22 cellular contexts compared by ENCODE assay signal in genomic region chr22:33902073-33902472, GRCh38. TPM values are rescaled to one million over a fixed set of nuclear protein-coding genes. Genes with fewer than 3 reads are reported as not detected.
DNase-seq lines count a peak whose midpoint lies in the region; ATAC-seq and TF ChIP-seq lines count a peak whose summit lies in the region.
"Had no signal": no experiment of that assay in that cellular context is flagged by ENCODE, and none has a peak within 500 bp of the region (broad histone marks: within the 10 kb centered on the region; RNA-seq: fewer than 3 reads in every experiment).

No MANE protein-coding gene starts in this region.

- peaks cover 24% of the 10 kb centered on the region; the same call in 1 of the 2 replicates for H3F3A ChIP-seq in GM23338 (replicated peaks; ENCODE audit: low read depth)

- H3K9me2 ChIP-seq in GM23338 (ENCODE audit: insufficient read depth), result no peaks in the 10 kb centered on the region

- H3K9me3 Mint-ChIP-seq in GM23338, result no peaks in the 10 kb centered on the region
- peaks cover 4% of the 10 kb centered on the region for H3K9me3 Mint-ChIP-seq in nephron progenitor cell

- H3K27me3 Mint-ChIP-seq in GM23338 (ENCODE audit: insufficient read depth, low read depth, poor library complexity), result peaks cover 10% of the 10 kb centered on the region
- H3K27me3 Mint-ChIP-seq in nephron progenitor cell (ENCODE audit: low read depth, poor library complexity), result no peaks in the 10 kb centered on the region
- H3K27me3 Mint-ChIP-seq: CD4-positive, alpha-beta T cell had no signal

- H3K4me1 Mint-ChIP-seq in GM23338 (peaks cover 74% of the 10 kb centered on the region), nephron progenitor cell (peaks cover 48% of the 10 kb centered on the region)
- H3K4me1 Mint-ChIP-seq: CD14-positive monocyte; CD8-positive, alpha-beta memory T cell had no signal

- H3K4me3 Mint-ChIP-seq in GM23338, result no peak overlapping the region
- H3K4me3 Mint-ChIP-seq in nephron progenitor cell, result peak overlapping the region; percentile 10
- H3K4me3 Mint-ChIP-seq: CD14-positive monocyte; CD4-positive, alpha-beta T cell; CD8-positive, alpha-beta memory T cell; HFFc6 had no signal

- TF ChIP-seq CTCF in GM23338 (conservative IDR thresholded peaks at IDR 0.05; ENCODE audit: low read depth in 2 of 2), result no peak
- TF ChIP-seq CTCF in fibroblast of villous mesenchyme (IDR thresholded peaks at IDR 0.05; ENCODE audit: insufficient read depth, low read depth, low read length), result no peak
- TF ChIP-seq CTCF in nephron progenitor cell (IDR thresholded peaks at IDR 0.05), result no peak

- CTCF ChIA-PET in HEK293T (lab: Yijun Ruan, JAX), result interaction anchor here (1.1 kb wide), 1 partner anchor 1248 kb away, joined by 3 read pairs; no protein-coding TSS in a partner anchor

- DNase-seq in GM23338 (ENCODE audit: low spot score), result no peak
- peak; percentile 27 for DNase-seq in HEK293T (ENCODE audit: extremely low spot score)
- peak; percentile 45 for DNase-seq in fibroblast of villous mesenchyme (ENCODE audit: low read depth)
- DNase-seq in nephron progenitor cell, result no peak
- DNase-seq in caudate nucleus (lab: John Stamatoyannopoulos, UW), result no peak
- no peak for DNase-seq in H4 (ENCODE audit: low spot score)
- DNase-seq in activated T-cell treated with anti-CD3 and anti-CD28 coated beads, Interleukin-2, amount 50 U/mL, for 48 hours, result no peak
- DNase-seq: 8988T; ACHN; AML-193; BE2C; CD4-positive, alpha-beta T cell; CD8-positive, alpha-beta memory T cell; DMS 273 treated with DMSO at 0.1 percent for 48 hours; DMS79; EL; GF-D8; HCEC 1CT; HFFc6 had no signal

- H2AFZ ChIP-seq in GM23338, result no peak overlapping the region

- H3K4me3 ChIP-seq in GM23338, result no peak overlapping the region
- H3K4me3 ChIP-seq in fibroblast of villous mesenchyme (ENCODE audit: low read depth, low read length), result no peak overlapping the region
- H3K4me3 ChIP-seq: A549; BLaER1 treated with 17β-estradiol and CSF1 and Interleukin-3, amounts not matched to agents 10 nM and 100 nM had no signal

- no peaks in the 10 kb centered on the region for H3K36me3 ChIP-seq in GM23338 (ENCODE audit: insufficient read depth)
- H3K36me3 ChIP-seq: BE2C had no signal

- H3K79me2 ChIP-seq in GM23338 (replicated peaks; ENCODE audit: insufficient read depth), result peaks cover 89% of the 10 kb centered on the region

- no peak for ATAC-seq in GM23338
- ATAC-seq: A549 had no signal

- H3K4me1 ChIP-seq in GM23338 (ENCODE audit: insufficient read depth), result peaks cover 59% of the 10 kb centered on the region
- H3K4me1 ChIP-seq: A549, BE2C had no signal

- no peak overlapping the region for H3K4me2 ChIP-seq in GM23338
- H3K4me2 ChIP-seq: A549 had no signal

- POLR2A ChIA-PET in HEK293T (lab: Yijun Ruan, JAX), result no interaction called here

- H3K27me3 ChIP-seq in GM23338 (ENCODE audit: insufficient read depth), result no peaks in the 10 kb centered on the region
- H3K27me3 ChIP-seq: BE2C; BLaER1 treated with 17β-estradiol and CSF1 and Interleukin-3, amounts not matched to agents 10 nM and 100 nM had no signal

- H3K27ac ChIP-seq in GM23338 (ENCODE audit: low read depth), result no peak overlapping the region
- no peak overlapping the region for H3K27ac ChIP-seq in caudate nucleus (ENCODE audit: low read depth, low read length)
- H3K27ac ChIP-seq: A549; BLaER1 treated with 17β-estradiol and CSF1 and Interleukin-3, amounts not matched to agents 10 nM and 100 nM had no signal

- H3K27ac Mint-ChIP-seq in GM23338 (peak overlapping the region; percentile 66), nephron progenitor cell (peak overlapping the region; percentile 91)
- H3K27ac Mint-ChIP-seq: CD4-positive, alpha-beta T cell; CD8-positive, alpha-beta memory T cell; HFFc6 had no signal

- H3K36me3 Mint-ChIP-seq in GM23338 (ENCODE audit: low read depth) (peaks cover 10% of the 10 kb centered on the region; the same call in 2 of the 3 replicates), nephron progenitor cell (ENCODE audit: low read depth) (peaks cover 10% of the 10 kb centered on the region)
- H3K36me3 Mint-ChIP-seq: CD14-positive monocyte; CD8-positive, alpha-beta memory T cell had no signal

- H4K20me1 ChIP-seq in GM23338 (replicated peaks; ENCODE audit: insufficient read depth), result peaks cover 21% of the 10 kb centered on the region

TF ChIP-seq in GM23338, 12 proteins besides CTCF, POLR2A, EP300 and RAD21:
- TF ChIP-seq EZH2phosphoT487 (IDR thresholded peaks at IDR 0.05; ENCODE audit: unreplicated experiment) (no peak), ETS1 (IDR thresholded peaks at IDR 0.05) (no peak), STAT1 (IDR thresholded peaks at IDR 0.05; ENCODE audit: unreplicated experiment) (no peak), NANOG (IDR thresholded peaks at IDR 0.05; ENCODE audit: borderline replicate concordance) (no peak), ZNF114 (CRISPR knock-in tag; IDR thresholded peaks at IDR 0.05) (no peak), CREB1 (CRISPR knock-in tag; IDR thresholded peaks at IDR 0.05; ENCODE audit: low read depth) (no peak)

TF ChIP-seq in HEK293T, 16 proteins besides CTCF, POLR2A, EP300 and RAD21:
- TF ChIP-seq SUZ12 (IDR thresholded peaks at IDR 0.05) (no peak), CTBP1 (IDR thresholded peaks at IDR 0.05; ENCODE audit: borderline replicate concordance) (no peak), TARDBP (IDR thresholded peaks at IDR 0.05) (no peak)
- TF ChIP-seq, protein P1, sequence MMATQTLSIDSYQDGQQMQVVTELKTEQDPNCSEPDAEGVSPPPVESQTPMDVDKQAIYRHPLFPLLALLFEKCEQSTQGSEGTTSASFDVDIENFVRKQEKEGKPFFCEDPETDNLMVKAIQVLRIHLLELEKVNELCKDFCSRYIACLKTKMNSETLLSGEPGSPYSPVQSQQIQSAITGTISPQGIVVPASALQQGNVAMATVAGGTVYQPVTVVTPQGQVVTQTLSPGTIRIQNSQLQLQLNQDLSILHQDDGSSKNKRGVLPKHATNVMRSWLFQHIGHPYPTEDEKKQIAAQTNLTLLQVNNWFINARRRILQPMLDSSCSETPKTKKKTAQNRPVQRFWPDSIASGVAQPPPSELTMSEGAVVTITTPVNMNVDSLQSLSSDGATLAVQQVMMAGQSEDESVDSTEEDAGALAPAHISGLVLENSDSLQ (IDR thresholded peaks at IDR 0.05), result 0 out of 2 replicates have a peak, but pooled peaks have one; percentile 29
TF ChIP-seq in HEK293T: peak in this region for 1.

RNA-seq across cellular contexts. Expression of gene LARGE1, which starts 18.2 kb away (rescaled TPM):
- 62.4 and 75.6 TPM in 2 replicates for total RNA-seq in GM23338 (2014; rRNA removed; shearing (Covaris generic))
- polyA plus RNA-seq in GM23338 (2016; fragmentation: Nextera tagmentation; extraction: Ambion mirVana), result 12.8 and 13.5 TPM in 2 replicates
- total RNA-seq in fibroblast of villous mesenchyme, result 13.4 and 15.5 TPM in 2 replicates
- 3.9 and 4.6 TPM in 2 replicates for total RNA-seq in H4 (2014; rRNA removed; shearing (Covaris generic))

Comparison
In these comparisons a context has a peak if more than half of its experiments do, and no peak if none do; other contexts are left out.
1. DNase-seq: peak in HEK293T (single experiment) and fibroblast of villous mesenchyme (single experiment); none in GM23338 (single experiment), nephron progenitor cell (single experiment), caudate nucleus (0 of 61), H4 (single experiment) and activated T-cell treated with anti-CD3 and anti-CD28 coated beads, Interleukin-2, amount 50 U/mL, for 48 hours (0 of 2).